Comparison of ENCODE assay signal across 8 cellular contexts in the genomic region with DNA sequence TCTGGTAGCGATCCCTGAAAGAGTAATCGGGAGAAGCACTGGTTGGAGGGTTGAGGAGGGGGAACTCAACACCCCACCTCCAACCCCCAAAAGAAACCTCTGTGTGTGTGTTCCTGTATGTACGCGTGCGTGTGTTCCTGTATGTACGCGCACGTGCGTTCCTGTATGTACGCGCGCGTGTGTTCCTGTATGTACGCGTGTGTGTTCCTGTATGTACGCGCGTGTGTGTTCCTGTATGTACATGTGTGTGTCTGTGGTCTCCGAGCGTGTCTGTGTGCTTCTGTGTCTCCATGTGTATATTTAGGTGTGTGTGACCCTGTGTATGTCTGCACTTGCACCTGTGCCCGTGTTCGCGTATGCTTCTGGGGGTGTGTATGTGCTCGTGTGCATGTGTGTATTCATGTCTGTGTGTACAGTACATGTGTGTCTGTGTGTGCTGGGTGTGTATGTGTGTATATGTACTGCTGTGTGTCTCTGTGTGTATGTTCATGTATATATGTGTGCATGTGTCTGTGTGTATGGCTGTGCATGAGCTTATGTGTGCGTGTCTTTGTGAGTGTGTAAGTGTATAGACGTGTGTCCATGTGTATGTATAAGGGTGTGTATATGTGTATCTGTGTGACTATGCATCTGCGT. TPM values are rescaled to one million over a fixed set of nuclear protein-coding genes. Genes with fewer than 3 reads are reported as not detected.
DNase-seq lines count a peak whose midpoint lies in the region; ATAC-seq, FAIRE-seq and TF ChIP-seq lines count a peak whose summit lies in the region.

No MANE protein-coding gene starts in this region.

- TF ChIP-seq POLR2A in K562 (conservative IDR thresholded peaks at IDR 0.05) (no peak), tibial nerve (IDR thresholded peaks at IDR 0.05) (no peak)

- 92% methylated on average over 16 of the region's 27 CpGs for WGBS in K562 (ENCODE audit: insufficient coverage, low coverage, missing lambda C conversion rate)
- 94 to 96% methylated on average over 27 of the region's 27 CpGs for WGBS in tibial nerve, 2 donors

- peak overlapping the region; percentile 91 for H3K27ac Mint-ChIP-seq in activated CD8-positive, alpha-beta memory T cell treated with anti-CD3 and anti-CD28 coated beads, Interleukin-2, amount 10 ng/mL, durations not matched to agents 7 days and 5 days
- H3K27ac Mint-ChIP-seq in mesothelial cell of epicardium = peak overlapping the region; percentile 90

- no peaks in the 10 kb centered on the region for H3K27me3 Mint-ChIP-seq in activated CD8-positive, alpha-beta memory T cell treated with anti-CD3 and anti-CD28 coated beads, Interleukin-2, amount 10 ng/mL, durations not matched to agents 7 days and 5 days
- no peaks in the 10 kb centered on the region for H3K27me3 Mint-ChIP-seq in mesothelial cell of epicardium (ENCODE audit: low read depth)

- no peaks in the 10 kb centered on the region for H3K36me3 ChIP-seq in K562 (ENCODE audit: control insufficient read depth, insufficient read depth, low read length)
- H3K36me3 ChIP-seq in tibial nerve = no peaks in the 10 kb centered on the region

- no peak for DNase-seq in activated CD8-positive, alpha-beta memory T cell treated with anti-CD3 and anti-CD28 coated beads, Interleukin-2, amount 10 ng/mL, durations not matched to agents 7 days and 5 days
- no peak for DNase-seq in activated CD8-positive, alpha-beta memory T cell treated with anti-CD3 and anti-CD28 coated beads for 24 hours
- DNase-seq in K562 (ENCODE audit: extremely low read depth in 1 of 4, low spot score in 3 of 4) (no peak), mesothelial cell of epicardium (ENCODE audit: low spot score in 2 of 2, unreplicated experiment in 2 of 2) (no peak), tibial nerve (ENCODE audit: low spot score in 2 of 2) (no peak), dorsolateral prefrontal cortex (no peak)
- DNase-seq in stimulated activated CD8-positive, alpha-beta memory T cell treated with anti-CD3 and anti-CD28 coated beads, Interleukin-4, amount 100 ng/mL, for 48 hours = no peak

- CTCF ChIA-PET in activated CD8-positive, alpha-beta memory T cell treated with anti-CD3 and anti-CD28 coated beads, Interleukin-2, amount 10 ng/mL, durations not matched to agents 7 days and 5 days (lab: Charles Lee) = interaction anchor here (1.1 to 1.7 kb wide), 3 partner anchors 9 to 74 kb away, joined by 3 to 7 read pairs (median 3); no protein-coding TSS in a partner anchor
- CTCF ChIA-PET in K562 (lab: Yijun Ruan, JAX; ENCODE audit: low intra/inter-chr PET ratio) = no interaction called here

- no peaks in the 10 kb centered on the region for H3K9me1 ChIP-seq in K562 (ENCODE audit: control insufficient read depth, insufficient read depth, low read length)

- TF ChIP-seq RAD21 in K562 (CRISPR knock-in tag; conservative IDR thresholded peaks at IDR 0.05 in 1 of 2, IDR thresholded peaks at IDR 0.05 in 1 of 2) = no peak

- no peaks in the 10 kb centered on the region for H3K9me3 ChIP-seq in K562 (replicated peaks; ENCODE audit: control insufficient read depth, insufficient read depth, low read depth, low read length)
- H3K9me3 ChIP-seq in tibial nerve = no peaks in the 10 kb centered on the region

- TF ChIP-seq CTCF in K562 (IDR thresholded peaks at IDR 0.05 in 2 of 3, conservative IDR thresholded peaks at IDR 0.05 in 1 of 3; ENCODE audit: insufficient read depth in 2 of 3, low read depth in 1 of 3, low read length in 3 of 3) (no peak), mesothelial cell of epicardium (IDR thresholded peaks at IDR 0.05; ENCODE audit: unreplicated experiment) (no peak), tibial nerve (IDR thresholded peaks at IDR 0.05) (no peak), dorsolateral prefrontal cortex (IDR thresholded peaks at IDR 0.05 in 54 of 56, conservative IDR thresholded peaks at IDR 0.05 in 2 of 56; ENCODE audit: low read depth in 1 of 56, partially characterized antibody in 56 of 56) (no peak)

- H3K79me2 ChIP-seq in K562 (ENCODE audit: control insufficient read depth, insufficient read depth, low read length) = no peaks in the 10 kb centered on the region

- H3K4me1 ChIP-seq in K562 (replicated peaks in 1 of 2; ENCODE audit: control insufficient read depth in 2 of 2, insufficient read depth in 2 of 2, low read length in 2 of 2) = peaks cover 19 to 27% of the 10 kb centered on the region in 2 experiments
- peaks cover 0 to 41% (median 13%) of the 10 kb centered on the region in 4 donors for H3K4me1 ChIP-seq in tibial nerve

- no TSS peak for BruUV-seq in K562 (replicated peaks; lab: Mats Ljungman, UMichigan)

- peak overlapping the region; percentile 72; the same call in 2 of the 3 replicates for H3K27ac ChIP-seq in K562 (ENCODE audit: extremely low read depth, low read depth, low read length)
- H3K27ac ChIP-seq in tibial nerve = peak overlapping the region in 3 of 4 donors; percentile 85 to 90 (median 88)
- peak overlapping the region in 6 of 59 donors; percentile 21 to 73 (median 48) for H3K27ac ChIP-seq in dorsolateral prefrontal cortex

- in situ Hi-C loops in K562 (cut with MboI) = no loop called here

- no peak for FAIRE-seq in K562 (lab: Jason Lieb, UNC)

- peaks cover 3% of the 10 kb centered on the region for H3K36me3 Mint-ChIP-seq in activated CD8-positive, alpha-beta memory T cell treated with anti-CD3 and anti-CD28 coated beads, Interleukin-2, amount 10 ng/mL, durations not matched to agents 7 days and 5 days
- no peaks in the 10 kb centered on the region for H3K36me3 Mint-ChIP-seq in mesothelial cell of epicardium

- no peaks in the 10 kb centered on the region for H3K27me3 ChIP-seq in K562 (ENCODE audit: control insufficient read depth in 2 of 2, insufficient read depth in 2 of 2, low read length in 2 of 2)
- no peaks in the 10 kb centered on the region for H3K27me3 ChIP-seq in tibial nerve
- H3K27me3 ChIP-seq in dorsolateral prefrontal cortex = no peaks in the 10 kb centered on the region

- no peak overlapping the region; a peak in 1 of 4 replicates for H3K9ac ChIP-seq in K562 (ENCODE audit: insufficient read depth in 1 of 2, low read depth in 2 of 2, low read length in 2 of 2)

- peak overlapping the region; percentile 99 for H2AFZ ChIP-seq in K562 (ENCODE audit: low read depth, low read length)

- H3K9me3 Mint-ChIP-seq in activated CD8-positive, alpha-beta memory T cell treated with anti-CD3 and anti-CD28 coated beads, Interleukin-2, amount 10 ng/mL, durations not matched to agents 7 days and 5 days (ENCODE audit: low read depth) = no peaks in the 10 kb centered on the region
- H3K9me3 Mint-ChIP-seq in mesothelial cell of epicardium = no peaks in the 10 kb centered on the region

- H4K20me1 ChIP-seq in K562 (replicated peaks; ENCODE audit: control insufficient read depth, insufficient read depth, low read length) = no peaks in the 10 kb centered on the region

- peak overlapping the region; percentile 63 for H3K4me3 Mint-ChIP-seq in activated CD8-positive, alpha-beta memory T cell treated with anti-CD3 and anti-CD28 coated beads, Interleukin-2, amount 10 ng/mL, durations not matched to agents 7 days and 5 days
- H3K4me3 Mint-ChIP-seq in mesothelial cell of epicardium = no peak overlapping the region

- H3K4me1 Mint-ChIP-seq in activated CD8-positive, alpha-beta memory T cell treated with anti-CD3 and anti-CD28 coated beads, Interleukin-2, amount 10 ng/mL, durations not matched to agents 7 days and 5 days = peaks cover 39% of the 10 kb centered on the region
- peaks cover 65% of the 10 kb centered on the region for H3K4me1 Mint-ChIP-seq in mesothelial cell of epicardium

- intact Hi-C loops in K562 (cut with micrococcal nuclease) (no loop called here), dorsolateral prefrontal cortex (cut with DNase I) (no loop called here)

- TF ChIP-seq EP300 in K562 (IDR thresholded peaks at IDR 0.05; ENCODE audit: low read length) (no peak), tibial nerve (IDR thresholded peaks at IDR 0.05) (no peak)

- no peak overlapping the region for H3K4me3 ChIP-seq in K562
- no peak overlapping the region for H3K4me3 ChIP-seq in tibial nerve
- H3K4me3 ChIP-seq in dorsolateral prefrontal cortex = peak overlapping the region in 26 of 59 donors; percentile 36 to 75 (median 62)

- ATAC-seq in activated CD8-positive, alpha-beta memory T cell treated with anti-CD3 and anti-CD28 coated beads, Interleukin-2, amount 10 ng/mL, durations not matched to agents 7 days and 5 days = no peak
- no peak for ATAC-seq in K562
- ATAC-seq in HG02938 (IDR thresholded peaks at IDR 0.05; ENCODE audit: unreplicated experiment) = no peak

- POLR2A ChIA-PET in K562 (lab: Yijun Ruan, JAX) = interaction anchor here (0.6 to 2.8 kb wide), 2 partner anchors 43 to 120 kb away, joined by 3 to 17 read pairs; a partner anchor contains a TSS

- peak overlapping the region; percentile 75 for H3K4me2 ChIP-seq in K562 (ENCODE audit: insufficient read depth, low read length)

TF ChIP-seq in K562, 482 proteins besides CTCF, POLR2A, EP300 and RAD21 (continues in another document):
- TF ChIP-seq KLF1 (tag; IDR thresholded peaks at IDR 0.05) = no peak

RNA-seq across cellular contexts. Expression of a gene that starts 42.9 kb away (rescaled TPM):
- total RNA-seq in activated CD8-positive, alpha-beta memory T cell treated with anti-CD3 and anti-CD28 coated beads, Interleukin-2, amount 10 ng/mL, durations not matched to agents 7 days and 5 days = 100 to 1,000 TPM; 149 to 208 TPM
- 54.5 and 86.4 TPM in 2 replicates for total RNA-seq in K562 (2011; cell fraction: chromatin; rRNA removed; ENCODE audit: low replicate concordance)
- 136 and 139 TPM in 2 replicates for total RNA-seq in K562 (2011; cell fraction: nucleolus; rRNA removed)
- 92.4 and 113 TPM in 2 replicates for total RNA-seq in K562 (2011; cell fraction: nucleoplasm; rRNA removed)
- total RNA-seq in K562 (2014; rRNA removed) = 6.9 and 10.3 TPM in 2 replicates
- 7.4 and 8.0 TPM in 2 replicates for total RNA-seq in K562 (2014; rRNA removed; fragmentation: Illumina TruSeq; extraction: Trizol)
- 4.5 TPM in 2 replicates for total RNA-seq in K562 (2015; rRNA removed; fragmentation: Illumina TruSeq; extraction: Trizol)
- total RNA-seq in K562 (2021) = 23.9 and 25.2 TPM in 2 replicates
- polyA plus RNA-seq in K562 (2011; rRNA removed) = 11.7 and 19.1 TPM in 2 replicates
- 6.6 and 12.0 TPM in 2 replicates for polyA plus RNA-seq in K562 (2011; cell fraction: cytosol; rRNA removed)
- 52.6 and 53.4 TPM in 2 replicates for polyA plus RNA-seq in K562 (2011; cell fraction: nucleus; rRNA removed)
- polyA plus RNA-seq in K562 (2012) = 14.7 and 29.2 TPM in 2 replicates
- polyA plus RNA-seq in K562 (2014; fragmentation: Illumina TruSeq; extraction: Trizol) = 11.1 and 12.6 TPM in 2 replicates
- 1 to 10 TPM; 3.2 to 3.7 TPM for polyA plus RNA-seq in K562 (2014; fragmentation: Nextera tagmentation; extraction: Ambion mirVana)
- polyA plus RNA-seq in K562 (2014; rRNA removed) = 8.6 and 10.2 TPM in 2 replicates
- polyA minus RNA-seq in K562 (2011; rRNA and poly(A)+ RNA removed) = 33.0 and 43.0 TPM in 2 replicates
- polyA minus RNA-seq in K562 (2011; cell fraction: cytosol; rRNA and poly(A)+ RNA removed) = 10.3 and 16.2 TPM in 2 replicates
- 87.2 and 133 TPM in 2 replicates for polyA minus RNA-seq in K562 (2011; cell fraction: nucleus; rRNA and poly(A)+ RNA removed)
- total RNA-seq in mesothelial cell of epicardium = 99.1 to 117 TPM (median 106 TPM) in 3 replicates
- 100 to 1,000 TPM; 156 to 226 (median 189) TPM for total RNA-seq in tibial nerve
- 100 to 1,000 TPM in 1 of 120 experiments, 10 to 100 TPM in 119; 22.3 to 102 (median 41.8) TPM for total RNA-seq in dorsolateral prefrontal cortex
